Comparison of ENCODE assay signal across 11 cellular contexts in the genomic region with DNA sequence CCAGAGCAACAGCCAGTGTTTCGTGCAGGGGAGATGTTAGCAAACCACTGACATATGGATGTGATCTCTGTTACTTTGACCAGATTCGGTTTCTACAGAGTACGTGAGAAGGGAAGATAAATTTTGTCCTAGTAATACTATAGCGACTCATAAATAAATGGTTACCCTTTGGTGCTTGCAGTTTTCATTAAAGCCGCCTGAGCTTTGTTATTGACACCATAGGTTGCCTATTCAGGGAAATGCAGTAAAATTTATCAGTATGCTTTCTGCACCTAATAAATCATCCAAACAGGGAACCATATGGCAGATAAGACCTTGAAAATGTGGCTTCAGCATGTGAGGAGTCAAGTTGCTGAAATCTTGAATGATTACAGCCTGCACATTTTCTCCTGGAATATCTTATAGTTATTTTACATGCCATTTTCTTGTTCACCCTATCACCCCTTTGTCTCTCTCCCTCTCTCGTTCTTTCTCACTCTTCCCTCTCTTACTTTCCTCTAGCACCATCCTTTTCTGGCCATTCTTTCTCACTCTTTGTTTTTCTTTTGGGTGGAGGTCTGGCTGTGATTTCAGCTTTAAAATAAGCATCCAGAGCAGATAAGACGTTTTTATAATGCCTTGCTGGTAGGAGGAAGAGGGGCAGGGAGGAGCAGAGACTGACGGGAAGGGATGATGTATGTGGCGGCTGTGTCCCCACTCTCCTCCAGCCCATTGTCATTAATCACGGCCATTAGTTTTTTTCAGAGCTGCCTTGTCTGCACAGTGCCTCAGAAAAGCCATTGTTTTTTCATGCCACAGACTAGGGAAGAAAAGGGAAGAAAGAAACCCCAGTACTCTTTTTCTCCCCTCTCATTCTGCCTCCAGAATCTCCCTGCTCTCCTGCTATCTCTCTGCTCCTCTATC.
A peak's percentile ranks its signal among the peaks of the same experiment; 100 is the strongest.
DNase-seq lines count a peak whose midpoint lies in the region; ATAC-seq and TF ChIP-seq lines count a peak whose summit lies in the region.
"Had no signal": no experiment of that assay in that cellular context is flagged by ENCODE, and none has a peak within 500 bp of the region (broad histone marks: within the 10 kb centered on the region; RNA-seq: fewer than 3 reads in every experiment).

No MANE protein-coding gene starts in this region.

- H3K4me3 ChIP-seq in HL-60 (replicated peaks; ENCODE audit: insufficient read depth, low read length) (no peak overlapping the region), fibroblast of pulmonary artery (replicated peaks; ENCODE audit: low read depth, low read length) (no peak overlapping the region)
- H3K4me3 ChIP-seq: pancreas had no signal

- peak overlapping the region; percentile 27 for H3K27ac ChIP-seq in HL-60 (replicated peaks)
- H3K27ac ChIP-seq: pancreas had no signal

- no peaks in the 10 kb centered on the region for H3K27me3 ChIP-seq in HL-60 (ENCODE audit: insufficient read depth, poor library complexity, severe bottlenecking)
- H3K27me3 ChIP-seq: pancreas had no signal

- peak; percentile 21 for DNase-seq in Ammon's horn (ENCODE audit: low spot score)
- no peak for DNase-seq in HL-60 (ENCODE audit: low read depth in 1 of 2, low spot score in 1 of 2)
- peak; percentile 13 for DNase-seq in fibroblast of pulmonary artery (ENCODE audit: low read depth)
- no peak for DNase-seq in SIG-M5 (lab: John Stamatoyannopoulos, UW)
- no peak for DNase-seq in NCI-H187 treated with DMSO at 0.1 percent for 48 hours (lab: John Stamatoyannopoulos, UW)
- no peak for DNase-seq in activated CD8-positive, alpha-beta memory T cell treated with anti-CD3 and anti-CD28 coated beads for 24 hours
- DNase-seq in NK-92 (lab: John Stamatoyannopoulos, UW; ENCODE audit: unreplicated experiment): no peak
- DNase-seq: activated effector memory CD4-positive, alpha-beta T cell treated with Interleukin-2 at 50 U/mL for 16 hours; pancreas; RPMI8226 had no signal

- ATAC-seq in GM21737 (IDR thresholded peaks at IDR 0.05; ENCODE audit: unreplicated experiment): peak; percentile 38

- TF ChIP-seq CTCF in HL-60 (IDR thresholded peaks at IDR 0.05; ENCODE audit: insufficient read depth, low read length) (no peak), fibroblast of pulmonary artery (IDR thresholded peaks at IDR 0.05; ENCODE audit: low read length, missing control alignments) (no peak)

Comparison
In these comparisons a context has a peak if more than half of its experiments do, and no peak if none do; other contexts are left out.
1. DNase-seq: peak in Ammon's horn (single experiment) and fibroblast of pulmonary artery (single experiment); none in HL-60 (0 of 2), SIG-M5 (single experiment), NCI-H187 treated with DMSO at 0.1 percent for 48 hours (single experiment), activated CD8-positive, alpha-beta memory T cell treated with anti-CD3 and anti-CD28 coated beads for 24 hours (single experiment) and NK-92 (single experiment).